In genomic region chr12:63919758-63920157, GRCh38 we compare ENCODE assay signal across 30 cellular contexts.
DNase-seq lines count a peak whose midpoint lies in the region; ATAC-seq and TF ChIP-seq lines count a peak whose summit lies in the region.
"Had no signal": no experiment of that assay in that cellular context is flagged by ENCODE, and none has a peak within 500 bp of the region (broad histone marks: within the 10 kb centered on the region; RNA-seq: fewer than 3 reads in every experiment).

No MANE protein-coding gene starts in this region.

- H3K79me1 ChIP-seq in IMR-90 (ENCODE audit: low read depth in 1 of 2, low read length in 2 of 2): peaks cover 26 to 69% of the 10 kb centered on the region in 2 experiments

- no peak for TF ChIP-seq RAD21 in IMR-90 (IDR thresholded peaks at IDR 0.05; ENCODE audit: low read length)

- peak overlapping the region; percentile 76; the same call in 1 of the 2 replicates for H3K4ac ChIP-seq in IMR-90 (ENCODE audit: low read depth, low read length)

- no peak overlapping the region for H3K56ac ChIP-seq in IMR-90 (ENCODE audit: extremely low read depth, insufficient read depth, low read length)

- H3K4me3 ChIP-seq in AG10803 (ENCODE audit: low read length) (no peak overlapping the region), IMR-90 (ENCODE audit: insufficient read depth, low read depth, low read length) (no peak overlapping the region)
- H3K4me3 ChIP-seq: BLaER1, dorsolateral prefrontal cortex, GM12878, left lung had no signal

- peak overlapping the region; percentile 13 to 72; a peak in 3 of 4 replicates for H4K8ac ChIP-seq in IMR-90 (ENCODE audit: low read depth in 2 of 2, low read length in 2 of 2)

- no TSS peak for BruUV-seq in IMR-90 (replicated peaks; lab: Mats Ljungman, UMichigan)

- peak overlapping the region; percentile 79 for H2BK120ac ChIP-seq in IMR-90 (ENCODE audit: low read depth, low read length)

- POLR2A ChIA-PET in IMR-90 (lab: Charles Lee; ENCODE audit: unreplicated experiment): no interaction called here

- ATAC-seq in IMR-90 (ENCODE audit: low read depth) (no peak), HG03196 (IDR thresholded peaks at IDR 0.05; ENCODE audit: unreplicated experiment) (no peak)
- ATAC-seq: activated T-cell treated with anti-CD3 and anti-CD28 coated beads, Interleukin-2, amount 50 U/mL, for 4 hours; foreskin keratinocyte; GM12878; left lung; naive thymus-derived CD8-positive, alpha-beta T cell had no signal

- intact Hi-C loops in IMR-90 (cut with micrococcal nuclease): loop anchor here (2.0 to 10.0 kb wide), 4 partner anchors 57 to 335 kb away; no protein-coding TSS in a partner anchor
- intact Hi-C loops in activated CD4-positive, alpha-beta T cell treated with anti-CD3 and anti-CD28 coated beads, Interleukin-2, amount 10 ng/mL, durations not matched to agents 24 days and 14 days (cut with micrococcal nuclease): no loop called here

- H3K4me1 ChIP-seq in IMR-90 (ENCODE audit: control insufficient read depth, insufficient read depth, low read length): peaks cover 27% of the 10 kb centered on the region

- H3K9me3 Mint-ChIP-seq in chondrocyte (ENCODE audit: low read depth): peaks cover 5% of the 10 kb centered on the region
- no peaks in the 10 kb centered on the region for H3K9me3 Mint-ChIP-seq in activated CD4-positive, alpha-beta T cell treated with anti-CD3 and anti-CD28 coated beads, Interleukin-2, amount 10 ng/mL, durations not matched to agents 24 days and 14 days
- H3K9me3 Mint-ChIP-seq: activated naive CD4-positive, alpha-beta T cell treated with anti-CD3 and anti-CD28 coated beads for 36 hours; activated T-cell treated with anti-CD3 and anti-CD28 coated beads, Interleukin-2, amount 50 U/mL, for 4 hours; H9; naive thymus-derived CD8-positive, alpha-beta T cell; T-helper 1 cell treated with Interleukin-12 subunit alpha and Interleukin-12 subunit beta and Interleukin-4 antibody, amounts not matched to agents 30 μg/mL and 1 μg/mL, for 36 hours had no signal

- H3K27me3 ChIP-seq in IMR-90 (ENCODE audit: control insufficient read depth, insufficient read depth, low read length): no peaks in the 10 kb centered on the region
- H3K27me3 ChIP-seq: BLaER1, dorsolateral prefrontal cortex, foreskin keratinocyte, left lung had no signal

- DNase-seq in AG10803 (ENCODE audit: low read depth) (peak; percentile 70), IMR-90 (peak; percentile 20), chondrocyte (ENCODE audit: low spot score) (no peak), iris pigment epithelial cell (ENCODE audit: low read depth) (peak; percentile 52), OCI-M1 (lab: John Stamatoyannopoulos, UW) (no peak), substantia nigra (lab: John Stamatoyannopoulos, UW) (no peak)
- no peak for DNase-seq in activated CD4-positive, alpha-beta T cell treated with anti-CD3 and anti-CD28 coated beads, Interleukin-2, amount 10 ng/mL, durations not matched to agents 24 days and 14 days
- DNase-seq: ACHN; activated CD4-positive, alpha-beta T cell treated with anti-CD3 and anti-CD28 coated beads for 1 hour; activated naive CD4-positive, alpha-beta T cell treated with anti-CD3 and anti-CD28 coated beads for 36 hours; activated T-cell treated with anti-CD3 and anti-CD28 coated beads, Interleukin-2, amount 50 U/mL, for 4 hours; central memory CD4-positive, alpha-beta T cell; COR-L47; DND-41; dorsolateral prefrontal cortex; foreskin keratinocyte; H9; KG1; left lung; naive thymus-derived CD8-positive, alpha-beta T cell; NCI-H1417 treated with DMSO at 0.1 percent for 48 hours; NCI-H2107; NCI-H446 treated with DMSO at 0.1 percent for 48 hours; occipital lobe; small intestine; stimulated activated CD4-positive, alpha-beta T cell treated with anti-CD3 and anti-CD28 coated beads, Interleukin-1b, Interleukin-23, amount 100 ng/mL, for 48 hours had no signal

- no peak overlapping the region for H3K9ac ChIP-seq in IMR-90 (ENCODE audit: low read depth, low read length)
- H3K9ac ChIP-seq: BLaER1 had no signal

- peaks cover 16% of the 10 kb centered on the region for H3K9me1 ChIP-seq in IMR-90 (ENCODE audit: insufficient read depth, low read length)

- no peaks in the 10 kb centered on the region for H3K9me3 ChIP-seq in IMR-90 (ENCODE audit: control insufficient read depth, insufficient read depth, low read length)
- H3K9me3 ChIP-seq: BLaER1, left lung had no signal

- no CpG with 5 or more reads among the region's 2 CpGs for WGBS in IMR-90 (ENCODE audit: extremely low coverage in 2 of 2, insufficient read length in 1 of 2), 2 experiments

- peaks cover 67% of the 10 kb centered on the region for H3K4me1 Mint-ChIP-seq in chondrocyte (ENCODE audit: low read depth)
- H3K4me1 Mint-ChIP-seq in activated CD4-positive, alpha-beta T cell treated with anti-CD3 and anti-CD28 coated beads, Interleukin-2, amount 10 ng/mL, durations not matched to agents 24 days and 14 days: no peaks in the 10 kb centered on the region

- H4K91ac ChIP-seq in IMR-90 (ENCODE audit: insufficient read depth, low read depth, low read length): peak overlapping the region; percentile 30; the same call in 1 of the 2 replicates

- peak overlapping the region; percentile 48 for H2AK5ac ChIP-seq in IMR-90 (ENCODE audit: low read depth, low read length)

- peak overlapping the region; percentile 57; the same call in 1 of the 2 replicates for H3K27ac ChIP-seq in IMR-90 (ENCODE audit: insufficient read depth, low read length)
- H3K27ac ChIP-seq in substantia nigra (ENCODE audit: low read depth, low read length, poor library complexity, severe bottlenecking): no peak overlapping the region
- H3K27ac ChIP-seq: BLaER1, dorsolateral prefrontal cortex, left lung had no signal

- H4K5ac ChIP-seq in IMR-90 (ENCODE audit: low read depth, low read length): peak overlapping the region; percentile 85; the same call in 1 of the 2 replicates

- dilution Hi-C loops in IMR-90 (cut with HindIII; ENCODE audit: low sequenced_read_pairs, unreplicated experiment): no loop called here

- H3K27me3 Mint-ChIP-seq in chondrocyte (ENCODE audit: low read depth): no peaks in the 10 kb centered on the region
- H3K27me3 Mint-ChIP-seq in activated CD4-positive, alpha-beta T cell treated with anti-CD3 and anti-CD28 coated beads, Interleukin-2, amount 10 ng/mL, durations not matched to agents 24 days and 14 days: no peaks in the 10 kb centered on the region

- H3K4me3 Mint-ChIP-seq in chondrocyte (ENCODE audit: unreplicated experiment): no peak overlapping the region
- H3K4me3 Mint-ChIP-seq in activated CD4-positive, alpha-beta T cell treated with anti-CD3 and anti-CD28 coated beads, Interleukin-2, amount 10 ng/mL, durations not matched to agents 24 days and 14 days: no peak overlapping the region
- H3K4me3 Mint-ChIP-seq: activated naive CD4-positive, alpha-beta T cell treated with anti-CD3 and anti-CD28 coated beads for 36 hours; activated T-cell treated with anti-CD3 and anti-CD28 coated beads, Interleukin-2, amount 50 U/mL, for 4 hours; H9; naive thymus-derived CD8-positive, alpha-beta T cell; T-helper 1 cell treated with Interleukin-12 subunit alpha and Interleukin-12 subunit beta and Interleukin-4 antibody, amounts not matched to agents 30 μg/mL and 1 μg/mL, for 36 hours had no signal

- no peak overlapping the region for H2AFZ ChIP-seq in IMR-90 (replicated peaks; ENCODE audit: low read length, poor library complexity)

- peak overlapping the region; percentile 44; the same call in 1 of the 2 replicates for H3K23ac ChIP-seq in IMR-90 (ENCODE audit: low read depth, low read length)

- TF ChIP-seq POLR2A in IMR-90 (IDR thresholded peaks at IDR 0.05; ENCODE audit: low read depth, low read length): no peak

- H3K36me3 ChIP-seq in IMR-90 (ENCODE audit: control insufficient read depth, insufficient read depth, low read length): no peaks in the 10 kb centered on the region
- H3K36me3 ChIP-seq: BLaER1, left lung had no signal

- peak overlapping the region; percentile 55 for H3K14ac ChIP-seq in IMR-90 (replicated peaks; ENCODE audit: low read depth, low read length)

- no peak overlapping the region for H2AK9ac ChIP-seq in IMR-90 (replicated peaks; ENCODE audit: low read depth, low read length, poor library complexity)

- peaks cover 2% of the 10 kb centered on the region for H3K36me3 Mint-ChIP-seq in chondrocyte (ENCODE audit: low read depth)
- no peaks in the 10 kb centered on the region for H3K36me3 Mint-ChIP-seq in activated CD4-positive, alpha-beta T cell treated with anti-CD3 and anti-CD28 coated beads, Interleukin-2, amount 10 ng/mL, durations not matched to agents 24 days and 14 days (ENCODE audit: low read depth)
- H3K36me3 Mint-ChIP-seq: naive thymus-derived CD8-positive, alpha-beta T cell had no signal

- peak overlapping the region; percentile 63; the same call in 1 of the 2 replicates for H2BK20ac ChIP-seq in IMR-90 (ENCODE audit: low read depth, low read length)

- peak overlapping the region; percentile 91 for H2BK5ac ChIP-seq in IMR-90 (ENCODE audit: low read depth, low read length, poor library complexity, severe bottlenecking)

- H3K27ac Mint-ChIP-seq in chondrocyte (ENCODE audit: unreplicated experiment): peak overlapping the region; percentile 79
- H3K27ac Mint-ChIP-seq in activated CD4-positive, alpha-beta T cell treated with anti-CD3 and anti-CD28 coated beads, Interleukin-2, amount 10 ng/mL, durations not matched to agents 24 days and 14 days: no peak overlapping the region
- H3K27ac Mint-ChIP-seq: activated naive CD4-positive, alpha-beta T cell treated with anti-CD3 and anti-CD28 coated beads for 36 hours; H9; naive thymus-derived CD8-positive, alpha-beta T cell; T-helper 1 cell treated with Interleukin-12 subunit alpha and Interleukin-12 subunit beta and Interleukin-4 antibody, amounts not matched to agents 30 μg/mL and 1 μg/mL, for 36 hours had no signal

- TF ChIP-seq CTCF in AG10803 (conservative IDR thresholded peaks at IDR 0.05; ENCODE audit: low read length) (no peak), IMR-90 (conservative IDR thresholded peaks at IDR 0.05; ENCODE audit: low read depth, low read length) (no peak), chondrocyte (IDR thresholded peaks at IDR 0.05) (no peak)

- H3K18ac ChIP-seq in IMR-90 (ENCODE audit: low read depth, low read length): peak overlapping the region; percentile 42

- no peak overlapping the region for H3K4me2 ChIP-seq in IMR-90 (ENCODE audit: low read depth, low read length)

- H4K20me1 ChIP-seq in IMR-90 (ENCODE audit: insufficient read depth, low read length): peaks cover 10% of the 10 kb centered on the region
- H4K20me1 ChIP-seq: BLaER1 had no signal

- in situ Hi-C loops in IMR-90 (cut with MboI; ENCODE audit: low sequenced_read_pairs): no loop called here

- H2BK15ac ChIP-seq in IMR-90 (ENCODE audit: low read depth, low read length): peak overlapping the region; percentile 67; the same call in 2 of the 3 replicates

- CTCF ChIA-PET in IMR-90 (lab: Yijun Ruan, JAX): no interaction called here

TF ChIP-seq in IMR-90, 13 proteins besides CTCF, POLR2A, EP300 and RAD21 (continues in another document):
- TF ChIP-seq FOS (IDR thresholded peaks at IDR 0.05; ENCODE audit: low read depth, low read length): no peak
- no peak for TF ChIP-seq MXI1 (IDR thresholded peaks at IDR 0.05; ENCODE audit: borderline replicate concordance, low read depth, low read length)

Comparison
In these comparisons a context has a peak if more than half of its experiments do, and no peak if none do; other contexts are left out.
1. DNase-seq: peak in AG10803 (single experiment), IMR-90 (single experiment) and iris pigment epithelial cell (single experiment); none in chondrocyte (single experiment), OCI-M1 (single experiment), activated CD4-positive, alpha-beta T cell treated with anti-CD3 and anti-CD28 coated beads, Interleukin-2, amount 10 ng/mL, durations not matched to agents 24 days and 14 days (single experiment) and substantia nigra (0 of 49).